Comparison of ENCODE assay signal across 28 cellular contexts in genomic region chr18:48039769-48040215, GRCh38.
"Had no signal": no experiment of that assay in that cellular context is flagged by ENCODE, and none has a peak within 500 bp of the region (broad histone marks: within the 10 kb centered on the region; RNA-seq: fewer than 3 reads in every experiment).

No MANE protein-coding gene starts in this region.

- H3K4me1 ChIP-seq: pancreas, prostate gland, uterus had no signal

- H3K27ac ChIP-seq: heart right ventricle, hepatocyte, pancreas, prostate gland, stomach, testis, tibial artery, uterus had no signal

- FAIRE-seq: pancreas had no signal

- DNase-seq: heart right ventricle; islet precursor cell; kidney glomerular epithelial cell; left cardiac atrium; midbrain; mucosa of descending colon; naive thymus-derived CD4-positive, alpha-beta T cell; pancreas; posterior cingulate gyrus; retina; stimulated activated CD4-positive, alpha-beta T cell treated with anti-CD3 and anti-CD28 coated beads, Interleukin-12 subunit alpha, Interleukin-12 subunit beta, amount 100 ng/mL, for 4 hours; stimulated activated CD4-positive, alpha-beta T cell treated with anti-CD3 and anti-CD28 coated beads, Interleukin-15, amount 100 ng/mL, for 24 hours; stimulated activated CD4-positive, alpha-beta T cell treated with anti-CD3 and anti-CD28 coated beads, Interleukin-2, amount 100 ng/mL, for 24 hours; stimulated activated CD4-positive, alpha-beta T cell treated with anti-CD3 and anti-CD28 coated beads, Interleukin-4, amount 100 ng/mL, for 1 hour; stimulated activated naive B cell treated with anti-CD40 and anti-IgM and Interleukin-4, amounts not matched to agents 10 μg/mL and 1 μg/mL and 100 μg/mL, for 72 hours; stimulated activated naive CD8-positive, alpha-beta T cell treated with anti-CD3 and anti-CD28 coated beads, Interleukin-15, Interleukin-2, amounts not matched to agents 100 U/mL and 50 U/mL, for 24 hours; stomach; testis; trophoblast cell; uterus had no signal

- ATAC-seq: heart right ventricle; left cardiac atrium; left lobe of liver; mucosa of descending colon; naive thymus-derived CD4-positive, alpha-beta T cell; natural killer cell treated with Interleukin-12 subunit alpha and Interleukin-12 subunit beta and Interleukin-15 and Interleukin-18, amount 100 ng/mL, for 72 hours; pancreas; right cardiac atrium; stimulated activated naive B cell treated with anti-CD40 and anti-IgM and Interleukin-4, amounts not matched to agents 10 μg/mL and 1 μg/mL and 100 μg/mL, for 72 hours; stimulated activated naive CD8-positive, alpha-beta T cell treated with anti-CD3 and anti-CD28 coated beads, Interleukin-15, Interleukin-2, amounts not matched to agents 100 U/mL and 50 U/mL, for 24 hours had no signal

- H3K36me3 ChIP-seq: heart right ventricle, pancreas, prostate gland, uterus had no signal

- H3K9me3 ChIP-seq: mucosa of descending colon, pancreas, prostate gland, stomach, testis, tibial artery, uterus had no signal

- H3K27me3 ChIP-seq: heart right ventricle, hepatocyte, pancreas, stomach, testis, tibial artery, uterus had no signal

- H3K4me3 ChIP-seq: heart right ventricle, hepatocyte, lung, mucosa of descending colon, pancreas, prostate gland, smooth muscle cell, stomach, testis, tibial artery, uterus had no signal
